ENCODE assay signal across 22 cellular contexts in genomic region chr5:34519489-34520220, GRCh38.
A peak's percentile ranks its signal among the peaks of the same experiment; 100 is the strongest.
DNase-seq lines count a peak whose midpoint lies in the region; ATAC-seq, FAIRE-seq and TF ChIP-seq lines count a peak whose summit lies in the region.
"Had no signal": no experiment of that assay in that cellular context is flagged by ENCODE, and none has a peak within 500 bp of the region (broad histone marks: within the 10 kb centered on the region; RNA-seq: fewer than 3 reads in every experiment).

No MANE protein-coding gene starts in this region.

- H4K91ac ChIP-seq in H9 (ENCODE audit: insufficient read length, low read depth, low read length): no peak overlapping the region

- H3K56ac ChIP-seq in H9 (ENCODE audit: insufficient read length, low read depth, low read length): no peak overlapping the region

- no peak overlapping the region for H3K18ac ChIP-seq in H9 (ENCODE audit: insufficient read length, low read depth, low read length)

- no peaks in the 10 kb centered on the region for H3K27me3 Mint-ChIP-seq in H9 (ENCODE audit: low read depth)

- no peaks in the 10 kb centered on the region for H3K9me2 ChIP-seq in SK-N-SH

- no peaks in the 10 kb centered on the region for H3K36me3 ChIP-seq in SK-N-SH (replicated peaks in 1 of 2; ENCODE audit: control insufficient read depth in 1 of 2, insufficient read depth in 2 of 2, low read length in 1 of 2)
- no peaks in the 10 kb centered on the region for H3K36me3 ChIP-seq in bronchial epithelial cell (ENCODE audit: control insufficient read depth, insufficient read depth, low read length)
- H3K36me3 ChIP-seq in gastroesophageal sphincter: no peaks in the 10 kb centered on the region
- no peaks in the 10 kb centered on the region for H3K36me3 ChIP-seq in uterus
- H3K36me3 ChIP-seq: adrenal gland, tibial nerve had no signal

- H3K4ac ChIP-seq in H9 (ENCODE audit: low read depth, low read length): no peak overlapping the region

- H3K4me1 ChIP-seq in SK-N-SH (ENCODE audit: control insufficient read depth in 1 of 2, insufficient read depth in 2 of 2, low read depth in 1 of 2, low read length in 1 of 2) (peaks cover 0 to 22% of the 10 kb centered on the region in 2 experiments; a peak in 2 of 4 replicates), gastroesophageal sphincter (peaks cover 0 to 18% (median 9%) of the 10 kb centered on the region in 3 donors), uterus (no peaks in the 10 kb centered on the region), H9 (ENCODE audit: insufficient read depth, low read length) (peaks cover 3% of the 10 kb centered on the region; the same call in 1 of the 2 replicates)
- H3K4me1 ChIP-seq: adrenal gland had no signal

- H2BK120ac ChIP-seq in H9 (ENCODE audit: low read depth, low read length, poor library complexity, severe bottlenecking): no peak overlapping the region

- TF ChIP-seq CTCF in SK-N-SH (IDR thresholded peaks at IDR 0.05) (peak; percentile 21; the same call in 1 of the 2 replicates), bronchial epithelial cell (IDR thresholded peaks at IDR 0.05; ENCODE audit: insufficient read depth, low read length, severe bottlenecking) (no peak), gastroesophageal sphincter (IDR thresholded peaks at IDR 0.05) (peak in 1 of 4 experiments; percentile 32), uterus (IDR thresholded peaks at IDR 0.05) (no peak), H9 (conservative IDR thresholded peaks at IDR 0.05) (no peak)

- H3K9me3 Mint-ChIP-seq in H9: no peaks in the 10 kb centered on the region
- H3K9me3 Mint-ChIP-seq: activated T-helper 17 cell treated with anti-CD3 and anti-CD28 coated beads, Interleukin-2, amount 50 U/mL, for 72 hours; CD8-positive, alpha-beta T cell; memory B cell; neural crest cell; T-cell had no signal

- ATAC-seq in SK-N-SH treated with all-trans-retinoic acid at 6 μM for 48 hours (no peak), gastroesophageal sphincter (peak; percentile 80)
- ATAC-seq: activated T-helper 17 cell treated with anti-CD3 and anti-CD28 coated beads, Interleukin-2, amount 50 U/mL, for 72 hours; CD8-positive, alpha-beta T cell; sciatic nerve; T-cell had no signal

- no peaks in the 10 kb centered on the region for H3K79me2 ChIP-seq in SK-N-SH (ENCODE audit: insufficient read depth)
- no peaks in the 10 kb centered on the region for H3K79me2 ChIP-seq in H9 (ENCODE audit: insufficient read depth, low read length)

- in situ Hi-C loops in KBM-7 (cut with MboI; ENCODE audit: low pct_unique_long_range_greater_than_20kb, low sequenced_read_pairs): no loop called here

- H2BK5ac ChIP-seq in H9 (ENCODE audit: insufficient read length, low read length): no peak overlapping the region

- peaks cover 26 to 27% of the 10 kb centered on the region in 2 experiments for H3K4me1 Mint-ChIP-seq in H9
- H3K4me1 Mint-ChIP-seq: activated T-helper 17 cell treated with anti-CD3 and anti-CD28 coated beads, Interleukin-2, amount 50 U/mL, for 72 hours; T-cell had no signal

- H2AFZ ChIP-seq in SK-N-SH (ENCODE audit: low read depth) (no peak overlapping the region), H9 (ENCODE audit: low read length) (no peak overlapping the region)

- H3K14ac ChIP-seq in H9 (ENCODE audit: insufficient read depth, low read length): no peak overlapping the region

- no peak overlapping the region for H2BK12ac ChIP-seq in H9 (ENCODE audit: insufficient read length, low read depth, low read length)

- H3K4me2 ChIP-seq in SK-N-SH (peak overlapping the region; percentile 46; the same call in 1 of the 2 replicates), H9 (ENCODE audit: insufficient read depth, insufficient read length, low read length) (no peak overlapping the region)

- no peak overlapping the region for H3K27ac Mint-ChIP-seq in H9
- H3K27ac Mint-ChIP-seq: activated T-helper 17 cell treated with anti-CD3 and anti-CD28 coated beads, Interleukin-2, amount 50 U/mL, for 72 hours; CD8-positive, alpha-beta T cell; memory B cell; T-cell had no signal

- H3K36me3 Mint-ChIP-seq in H9 (ENCODE audit: insufficient read depth in 1 of 3, low read depth in 3 of 3): no peaks in the 10 kb centered on the region
- H3K36me3 Mint-ChIP-seq: CD8-positive, alpha-beta T cell; memory B cell; T-cell had no signal

- POLR2A ChIA-PET in SK-N-SH (lab: Yijun Ruan, JAX): no interaction called here

- H3K9ac ChIP-seq in SK-N-SH (0 out of 2 replicates have a peak overlapping the region, but pooled peaks have one; percentile 11), H9 (ENCODE audit: extremely low read depth, insufficient read length, low read length) (no peak overlapping the region)

- WGBS in SK-N-SH (ENCODE audit: low lambda C conversion rate): 23% methylated on average over 3 of the region's 3 CpGs
- WGBS in gastroesophageal sphincter (ENCODE audit: low coverage in 1 of 2), 2 donors: 19 to 40% methylated on average over 2 to 3 of the region's 3 CpGs
- no CpG with 5 or more reads among the region's 3 CpGs for WGBS in H9 (ENCODE audit: extremely low coverage, insufficient read length, low lambda C conversion rate)

- no peak overlapping the region for H2BK15ac ChIP-seq in H9 (ENCODE audit: low read depth, low read length)

- H4K8ac ChIP-seq in H9 (replicated peaks; ENCODE audit: insufficient read length, low read depth, low read length): no peak overlapping the region

- no peak overlapping the region for H3K23ac ChIP-seq in H9 (ENCODE audit: insufficient read length, low read depth, low read length)

- H3K23me2 ChIP-seq in H9 (ENCODE audit: insufficient read length, low read depth, low read length, poor library complexity, severe bottlenecking): no peaks in the 10 kb centered on the region

- TF ChIP-seq EP300 in SK-N-SH (IDR thresholded peaks at IDR 0.05; ENCODE audit: borderline replicate concordance in 1 of 2, low read depth in 1 of 2, low read length in 1 of 2): no peak
- TF ChIP-seq EP300 in gastroesophageal sphincter (IDR thresholded peaks at IDR 0.05): no peak

- no peak overlapping the region for H3K4me3 ChIP-seq in SK-N-SH (ENCODE audit: low read depth in 2 of 2, low read length in 1 of 2)
- no peak overlapping the region for H3K4me3 ChIP-seq in bronchial epithelial cell (ENCODE audit: low read depth, low read length)
- H3K4me3 ChIP-seq in gastroesophageal sphincter: no peak overlapping the region
- H3K4me3 ChIP-seq in uterus: no peak overlapping the region
- H3K4me3 ChIP-seq: adrenal gland, tibial nerve had no signal

- no peaks in the 10 kb centered on the region for H3K9me3 ChIP-seq in SK-N-SH
- H3K9me3 ChIP-seq in gastroesophageal sphincter: no peaks in the 10 kb centered on the region
- H3K9me3 ChIP-seq in uterus: no peaks in the 10 kb centered on the region
- H3K9me3 ChIP-seq in H9 (ENCODE audit: control insufficient read depth, low read depth, low read length): no peaks in the 10 kb centered on the region
- H3K9me3 ChIP-seq: adrenal gland, tibial nerve had no signal

- H4K20me1 ChIP-seq in SK-N-SH (ENCODE audit: insufficient read depth): no peaks in the 10 kb centered on the region
- no peaks in the 10 kb centered on the region for H4K20me1 ChIP-seq in H9 (ENCODE audit: control insufficient read depth, insufficient read depth, insufficient read length)

- H3K27ac ChIP-seq in SK-N-SH (ENCODE audit: low read depth in 2 of 2, low read length in 1 of 2) (peak overlapping the region in 1 of 2 experiments; percentile 71; a peak in 2 of 4 replicates), gastroesophageal sphincter (peak overlapping the region; percentile 48 to 87 (median 77)), uterus (peak overlapping the region; percentile 48 to 61), H9 (ENCODE audit: insufficient read length, low read depth, low read length) (no peak overlapping the region)
- H3K27ac ChIP-seq: adrenal gland, tibial nerve had no signal

- CTCF ChIA-PET in SK-N-SH (lab: Yijun Ruan, JAX): interaction anchor here (1.1 to 1.5 kb wide), 2 partner anchors 33 to 379 kb away, joined by 3 to 5 read pairs; no protein-coding TSS in a partner anchor

- H2BK20ac ChIP-seq in H9 (ENCODE audit: low read depth, low read length, poor library complexity, severe bottlenecking): no peak overlapping the region

- no peaks in the 10 kb centered on the region for H3K79me1 ChIP-seq in H9 (ENCODE audit: insufficient read depth, low read depth, low read length, poor library complexity, severe bottlenecking)

- no peak for TF ChIP-seq RAD21 in SK-N-SH (IDR thresholded peaks at IDR 0.05; ENCODE audit: low read length)

- intact Hi-C loops in uterus (cut with DNase I; ENCODE audit: low total_unique reads): loop anchor here (5.0 to 10.0 kb wide), 2 partner anchors 135 to 378 kb away; partner anchors contain the start of gene RAI14

- no peak for TF ChIP-seq POLR2A in gastroesophageal sphincter (IDR thresholded peaks at IDR 0.05)
- TF ChIP-seq POLR2A in uterus (IDR thresholded peaks at IDR 0.05): no peak
- TF ChIP-seq POLR2A in GM12892 (IDR thresholded peaks at IDR 0.05; ENCODE audit: low read depth, low read length): no peak

- no peak overlapping the region for H4K5ac ChIP-seq in H9 (ENCODE audit: insufficient read length, low read depth, low read length)

- no peak overlapping the region for H3T11ph ChIP-seq in H9 (ENCODE audit: low read length)

- peaks cover 27% of the 10 kb centered on the region for H3F3A ChIP-seq in SK-N-SH (replicated peaks; ENCODE audit: insufficient read depth)

- H3K27me3 ChIP-seq in SK-N-SH (ENCODE audit: insufficient read depth) (no peaks in the 10 kb centered on the region), bronchial epithelial cell (ENCODE audit: control insufficient read depth, insufficient read depth, low read length) (no peaks in the 10 kb centered on the region), gastroesophageal sphincter (no peaks in the 10 kb centered on the region), uterus (no peaks in the 10 kb centered on the region), H9 (ENCODE audit: insufficient read depth, low read length) (no peaks in the 10 kb centered on the region)
- H3K27me3 ChIP-seq: adrenal gland, tibial nerve had no signal

- no peak overlapping the region for H2AK5ac ChIP-seq in H9 (ENCODE audit: insufficient read length, low read length)

- DNase-seq in SK-N-SH (no peak), bronchial epithelial cell (ENCODE audit: low read depth) (peak; percentile 95), uterus (no peak), H9 (no peak), KBM-7 (no peak), GM12892 (ENCODE audit: insufficient read length) (no peak)
- DNase-seq: adrenal gland; CD8-positive, alpha-beta T cell; H7; NCI-H2107; NCI-H774; stimulated activated CD4-positive, alpha-beta T cell treated with anti-CD3 and anti-CD28 coated beads, Interleukin-4, amount 100 ng/mL, for 1 hour; T-cell had no signal

- H3K4me3 Mint-ChIP-seq in H9: no peak overlapping the region
- H3K4me3 Mint-ChIP-seq: activated T-helper 17 cell treated with anti-CD3 and anti-CD28 coated beads, Interleukin-2, amount 50 U/mL, for 72 hours; CD8-positive, alpha-beta T cell; memory B cell; neural crest cell; T-cell had no signal

- FAIRE-seq in bronchial epithelial cell (lab: Jason Lieb, UNC): no peak
- FAIRE-seq in GM12892 (lab: Jason Lieb, UNC): no peak
- FAIRE-seq: A204.1, colon had no signal

TF ChIP-seq in SK-N-SH, 30 proteins besides CTCF, POLR2A, EP300 and RAD21 (continues in another document):
- TF ChIP-seq NFIC (IDR thresholded peaks at IDR 0.05; ENCODE audit: borderline replicate concordance): peak; percentile 19; the same call in 1 of the 2 replicates

TF ChIP-seq in SK-N-SH treated with all-trans-retinoic acid at 6 μM for 48 hours, 23 proteins besides CTCF, POLR2A, EP300 and RAD21 (continues in another document):
- no peak for TF ChIP-seq BACH2 (CRISPR knock-in tag; IDR thresholded peaks at IDR 0.05; ENCODE audit: borderline replicate concordance)
- no peak for TF ChIP-seq ZNF70 (CRISPR knock-in tag; IDR thresholded peaks at IDR 0.05)
